1 cellular context compared by ENCODE assay signal in the genomic region with DNA sequence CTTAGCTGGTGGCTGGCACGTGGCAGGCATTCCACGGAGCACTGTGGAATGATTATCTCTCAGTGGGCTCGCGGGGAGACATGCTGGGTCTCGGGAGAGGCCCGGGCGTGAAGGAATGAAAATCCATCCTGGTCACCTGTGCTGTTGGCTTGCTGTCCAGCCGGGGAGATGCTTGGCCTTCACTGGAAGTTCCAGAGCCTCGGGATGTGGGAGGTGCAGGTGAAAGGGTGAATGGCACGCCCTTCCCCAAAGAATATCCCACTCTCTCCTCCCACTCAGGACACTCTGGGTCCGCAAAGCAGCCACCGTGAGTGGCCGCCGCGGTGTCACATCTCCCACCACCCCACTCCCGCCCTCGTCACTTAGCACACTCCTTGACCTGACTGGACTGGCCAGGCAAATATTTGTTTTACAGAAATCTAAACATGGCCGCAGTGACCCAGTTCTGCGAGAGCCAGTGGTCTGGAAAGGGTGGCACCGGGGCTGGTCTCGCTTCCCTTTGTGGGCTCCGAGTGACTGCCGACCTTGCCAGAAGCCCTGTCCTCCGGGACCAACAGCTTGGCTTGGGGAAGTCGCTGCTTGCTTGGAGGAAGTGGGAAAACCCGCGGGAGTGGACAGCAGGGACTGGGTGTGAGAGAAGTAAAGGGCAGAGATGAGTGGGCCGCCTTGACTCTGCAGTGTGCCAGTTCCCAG.
A peak's percentile ranks its signal among the peaks of the same experiment; 100 is the strongest.
TF ChIP-seq lines count a peak whose summit lies in the region.

No MANE protein-coding gene starts in this region.

TF ChIP-seq in HepG2, 621 proteins besides CTCF, POLR2A, EP300 and RAD21 (continued from another document and continues in another):
- TF ChIP-seq, protein P1, sequence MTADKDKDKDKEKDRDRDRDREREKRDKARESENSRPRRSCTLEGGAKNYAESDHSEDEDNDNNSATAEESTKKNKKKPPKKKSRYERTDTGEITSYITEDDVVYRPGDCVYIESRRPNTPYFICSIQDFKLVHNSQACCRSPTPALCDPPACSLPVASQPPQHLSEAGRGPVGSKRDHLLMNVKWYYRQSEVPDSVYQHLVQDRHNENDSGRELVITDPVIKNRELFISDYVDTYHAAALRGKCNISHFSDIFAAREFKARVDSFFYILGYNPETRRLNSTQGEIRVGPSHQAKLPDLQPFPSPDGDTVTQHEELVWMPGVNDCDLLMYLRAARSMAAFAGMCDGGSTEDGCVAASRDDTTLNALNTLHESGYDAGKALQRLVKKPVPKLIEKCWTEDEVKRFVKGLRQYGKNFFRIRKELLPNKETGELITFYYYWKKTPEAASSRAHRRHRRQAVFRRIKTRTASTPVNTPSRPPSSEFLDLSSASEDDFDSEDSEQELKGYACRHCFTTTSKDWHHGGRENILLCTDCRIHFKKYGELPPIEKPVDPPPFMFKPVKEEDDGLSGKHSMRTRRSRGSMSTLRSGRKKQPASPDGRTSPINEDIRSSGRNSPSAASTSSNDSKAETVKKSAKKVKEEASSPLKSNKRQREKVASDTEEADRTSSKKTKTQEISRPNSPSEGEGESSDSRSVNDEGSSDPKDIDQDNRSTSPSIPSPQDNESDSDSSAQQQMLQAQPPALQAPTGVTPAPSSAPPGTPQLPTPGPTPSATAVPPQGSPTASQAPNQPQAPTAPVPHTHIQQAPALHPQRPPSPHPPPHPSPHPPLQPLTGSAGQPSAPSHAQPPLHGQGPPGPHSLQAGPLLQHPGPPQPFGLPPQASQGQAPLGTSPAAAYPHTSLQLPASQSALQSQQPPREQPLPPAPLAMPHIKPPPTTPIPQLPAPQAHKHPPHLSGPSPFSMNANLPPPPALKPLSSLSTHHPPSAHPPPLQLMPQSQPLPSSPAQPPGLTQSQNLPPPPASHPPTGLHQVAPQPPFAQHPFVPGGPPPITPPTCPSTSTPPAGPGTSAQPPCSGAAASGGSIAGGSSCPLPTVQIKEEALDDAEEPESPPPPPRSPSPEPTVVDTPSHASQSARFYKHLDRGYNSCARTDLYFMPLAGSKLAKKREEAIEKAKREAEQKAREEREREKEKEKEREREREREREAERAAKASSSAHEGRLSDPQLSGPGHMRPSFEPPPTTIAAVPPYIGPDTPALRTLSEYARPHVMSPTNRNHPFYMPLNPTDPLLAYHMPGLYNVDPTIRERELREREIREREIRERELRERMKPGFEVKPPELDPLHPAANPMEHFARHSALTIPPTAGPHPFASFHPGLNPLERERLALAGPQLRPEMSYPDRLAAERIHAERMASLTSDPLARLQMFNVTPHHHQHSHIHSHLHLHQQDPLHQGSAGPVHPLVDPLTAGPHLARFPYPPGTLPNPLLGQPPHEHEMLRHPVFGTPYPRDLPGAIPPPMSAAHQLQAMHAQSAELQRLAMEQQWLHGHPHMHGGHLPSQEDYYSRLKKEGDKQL (CRISPR knock-in tag; IDR thresholded peaks at IDR 0.05; ENCODE audit: low read depth): peak; percentile 76; the same call in 1 of the 2 replicates
- TF ChIP-seq ZNF841 (CRISPR knock-in tag; IDR thresholded peaks at IDR 0.05; ENCODE audit: borderline replicate concordance) (no peak), ZFP41 (CRISPR knock-in tag; IDR thresholded peaks at IDR 0.05; ENCODE audit: borderline replicate concordance) (no peak), ARID2 (CRISPR knock-in tag; IDR thresholded peaks at IDR 0.05; ENCODE audit: borderline replicate concordance) (no peak), DR1 (CRISPR knock-in tag; IDR thresholded peaks at IDR 0.05) (no peak), KLF15 (CRISPR knock-in tag; IDR thresholded peaks at IDR 0.05; ENCODE audit: borderline replicate concordance) (no peak), TCF7L2 (IDR thresholded peaks at IDR 0.05; ENCODE audit: low read depth, low read length) (no peak), ZMYM4 (CRISPR knock-in tag; IDR thresholded peaks at IDR 0.05) (peak; percentile 45; the same call in 1 of the 2 replicates), SMARCC2 (IDR thresholded peaks at IDR 0.05) (no peak), RAD51 (IDR thresholded peaks at IDR 0.05; ENCODE audit: borderline replicate concordance) (no peak), XBP1 (CRISPR knock-in tag; IDR thresholded peaks at IDR 0.05) (no peak), ZSCAN12 (CRISPR knock-in tag; IDR thresholded peaks at IDR 0.05) (no peak), RXRB (CRISPR knock-in tag; IDR thresholded peaks at IDR 0.05; ENCODE audit: borderline replicate concordance) (peak; percentile 96), TP53 (CRISPR knock-in tag; conservative IDR thresholded peaks at IDR 0.05) (no peak), SMC3 (IDR thresholded peaks at IDR 0.05; ENCODE audit: low read length) (no peak), ARNT (IDR thresholded peaks at IDR 0.05) (no peak), ZNF224 (CRISPR knock-in tag; IDR thresholded peaks at IDR 0.05) (no peak), ZNF619 (CRISPR knock-in tag; IDR thresholded peaks at IDR 0.05) (peak; percentile 81; the same call in 1 of the 2 replicates), ZNF569 (CRISPR knock-in tag; IDR thresholded peaks at IDR 0.05; ENCODE audit: borderline replicate concordance) (no peak), ZNF441 (CRISPR knock-in tag; IDR thresholded peaks at IDR 0.05; ENCODE audit: borderline replicate concordance) (no peak), HNRNPUL1 (IDR thresholded peaks at IDR 0.05; ENCODE audit: low read depth, low read length) (no peak), PHF20 (CRISPR knock-in tag; IDR thresholded peaks at IDR 0.05) (no peak), ZNF629 (CRISPR knock-in tag; conservative IDR thresholded peaks at IDR 0.05) (no peak), ZFX (CRISPR knock-in tag; IDR thresholded peaks at IDR 0.05; ENCODE audit: low read depth) (no peak; the same call in 1 of the 2 replicates), U2AF1 (optimal IDR thresholded peaks at IDR 0.05; ENCODE audit: low read depth, low read length) (no peak), ZNF431 (CRISPR knock-in tag; IDR thresholded peaks at IDR 0.05; ENCODE audit: borderline replicate concordance, low read depth) (peak; percentile 68; the same call in 1 of the 2 replicates), IKZF4 (CRISPR knock-in tag; IDR thresholded peaks at IDR 0.05; ENCODE audit: borderline replicate concordance, low read depth, not compliant biosample characterization) (no peak), ZNF225 (CRISPR knock-in tag; IDR thresholded peaks at IDR 0.05) (no peak), YY1 (IDR thresholded peaks at IDR 0.05; ENCODE audit: insufficient read depth, insufficient replicate concordance, low read depth, low read length) (peak; percentile 89), ZBTB38 (CRISPR knock-in tag; IDR thresholded peaks at IDR 0.05) (0 out of 2 replicates have a peak, but pooled peaks have one; percentile 57), KDM1A (CRISPR knock-in tag; IDR thresholded peaks at IDR 0.05) (no peak), ZNF350 (CRISPR knock-in tag; IDR thresholded peaks at IDR 0.05; ENCODE audit: borderline replicate concordance, low read depth) (peak; percentile 86), CAMTA2 (CRISPR knock-in tag; IDR thresholded peaks at IDR 0.05; ENCODE audit: borderline replicate concordance) (no peak), RFXANK (CRISPR knock-in tag; IDR thresholded peaks at IDR 0.05) (no peak)
- TF ChIP-seq, protein P2, sequence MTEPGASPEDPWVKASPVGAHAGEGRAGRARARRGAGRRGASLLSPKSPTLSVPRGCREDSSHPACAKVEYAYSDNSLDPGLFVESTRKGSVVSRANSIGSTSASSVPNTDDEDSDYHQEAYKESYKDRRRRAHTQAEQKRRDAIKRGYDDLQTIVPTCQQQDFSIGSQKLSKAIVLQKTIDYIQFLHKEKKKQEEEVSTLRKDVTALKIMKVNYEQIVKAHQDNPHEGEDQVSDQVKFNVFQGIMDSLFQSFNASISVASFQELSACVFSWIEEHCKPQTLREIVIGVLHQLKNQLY (CRISPR knock-in tag; IDR thresholded peaks at IDR 0.05): peak; percentile 27; the same call in 1 of the 2 replicates
- TF ChIP-seq, protein P3, sequence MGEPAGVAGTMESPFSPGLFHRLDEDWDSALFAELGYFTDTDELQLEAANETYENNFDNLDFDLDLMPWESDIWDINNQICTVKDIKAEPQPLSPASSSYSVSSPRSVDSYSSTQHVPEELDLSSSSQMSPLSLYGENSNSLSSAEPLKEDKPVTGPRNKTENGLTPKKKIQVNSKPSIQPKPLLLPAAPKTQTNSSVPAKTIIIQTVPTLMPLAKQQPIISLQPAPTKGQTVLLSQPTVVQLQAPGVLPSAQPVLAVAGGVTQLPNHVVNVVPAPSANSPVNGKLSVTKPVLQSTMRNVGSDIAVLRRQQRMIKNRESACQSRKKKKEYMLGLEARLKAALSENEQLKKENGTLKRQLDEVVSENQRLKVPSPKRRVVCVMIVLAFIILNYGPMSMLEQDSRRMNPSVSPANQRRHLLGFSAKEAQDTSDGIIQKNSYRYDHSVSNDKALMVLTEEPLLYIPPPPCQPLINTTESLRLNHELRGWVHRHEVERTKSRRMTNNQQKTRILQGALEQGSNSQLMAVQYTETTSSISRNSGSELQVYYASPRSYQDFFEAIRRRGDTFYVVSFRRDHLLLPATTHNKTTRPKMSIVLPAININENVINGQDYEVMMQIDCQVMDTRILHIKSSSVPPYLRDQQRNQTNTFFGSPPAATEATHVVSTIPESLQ (CRISPR knock-in tag; conservative IDR thresholded peaks at IDR 0.05): no peak
- TF ChIP-seq, protein P4, sequence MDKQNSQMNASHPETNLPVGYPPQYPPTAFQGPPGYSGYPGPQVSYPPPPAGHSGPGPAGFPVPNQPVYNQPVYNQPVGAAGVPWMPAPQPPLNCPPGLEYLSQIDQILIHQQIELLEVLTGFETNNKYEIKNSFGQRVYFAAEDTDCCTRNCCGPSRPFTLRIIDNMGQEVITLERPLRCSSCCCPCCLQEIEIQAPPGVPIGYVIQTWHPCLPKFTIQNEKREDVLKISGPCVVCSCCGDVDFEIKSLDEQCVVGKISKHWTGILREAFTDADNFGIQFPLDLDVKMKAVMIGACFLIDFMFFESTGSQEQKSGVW (CRISPR knock-in tag; IDR thresholded peaks at IDR 0.05; ENCODE audit: borderline replicate concordance): no peak
- TF ChIP-seq, protein P5, sequence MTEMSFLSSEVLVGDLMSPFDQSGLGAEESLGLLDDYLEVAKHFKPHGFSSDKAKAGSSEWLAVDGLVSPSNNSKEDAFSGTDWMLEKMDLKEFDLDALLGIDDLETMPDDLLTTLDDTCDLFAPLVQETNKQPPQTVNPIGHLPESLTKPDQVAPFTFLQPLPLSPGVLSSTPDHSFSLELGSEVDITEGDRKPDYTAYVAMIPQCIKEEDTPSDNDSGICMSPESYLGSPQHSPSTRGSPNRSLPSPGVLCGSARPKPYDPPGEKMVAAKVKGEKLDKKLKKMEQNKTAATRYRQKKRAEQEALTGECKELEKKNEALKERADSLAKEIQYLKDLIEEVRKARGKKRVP (CRISPR knock-in tag; IDR thresholded peaks at IDR 0.05): no peak
- TF ChIP-seq, protein P6, sequence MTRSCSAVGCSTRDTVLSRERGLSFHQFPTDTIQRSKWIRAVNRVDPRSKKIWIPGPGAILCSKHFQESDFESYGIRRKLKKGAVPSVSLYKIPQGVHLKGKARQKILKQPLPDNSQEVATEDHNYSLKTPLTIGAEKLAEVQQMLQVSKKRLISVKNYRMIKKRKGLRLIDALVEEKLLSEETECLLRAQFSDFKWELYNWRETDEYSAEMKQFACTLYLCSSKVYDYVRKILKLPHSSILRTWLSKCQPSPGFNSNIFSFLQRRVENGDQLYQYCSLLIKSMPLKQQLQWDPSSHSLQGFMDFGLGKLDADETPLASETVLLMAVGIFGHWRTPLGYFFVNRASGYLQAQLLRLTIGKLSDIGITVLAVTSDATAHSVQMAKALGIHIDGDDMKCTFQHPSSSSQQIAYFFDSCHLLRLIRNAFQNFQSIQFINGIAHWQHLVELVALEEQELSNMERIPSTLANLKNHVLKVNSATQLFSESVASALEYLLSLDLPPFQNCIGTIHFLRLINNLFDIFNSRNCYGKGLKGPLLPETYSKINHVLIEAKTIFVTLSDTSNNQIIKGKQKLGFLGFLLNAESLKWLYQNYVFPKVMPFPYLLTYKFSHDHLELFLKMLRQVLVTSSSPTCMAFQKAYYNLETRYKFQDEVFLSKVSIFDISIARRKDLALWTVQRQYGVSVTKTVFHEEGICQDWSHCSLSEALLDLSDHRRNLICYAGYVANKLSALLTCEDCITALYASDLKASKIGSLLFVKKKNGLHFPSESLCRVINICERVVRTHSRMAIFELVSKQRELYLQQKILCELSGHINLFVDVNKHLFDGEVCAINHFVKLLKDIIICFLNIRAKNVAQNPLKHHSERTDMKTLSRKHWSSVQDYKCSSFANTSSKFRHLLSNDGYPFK (CRISPR knock-in tag; IDR thresholded peaks at IDR 0.05; ENCODE audit: borderline replicate concordance): peak; percentile 67; the same call in 1 of the 2 replicates
- TF ChIP-seq, protein P7, sequence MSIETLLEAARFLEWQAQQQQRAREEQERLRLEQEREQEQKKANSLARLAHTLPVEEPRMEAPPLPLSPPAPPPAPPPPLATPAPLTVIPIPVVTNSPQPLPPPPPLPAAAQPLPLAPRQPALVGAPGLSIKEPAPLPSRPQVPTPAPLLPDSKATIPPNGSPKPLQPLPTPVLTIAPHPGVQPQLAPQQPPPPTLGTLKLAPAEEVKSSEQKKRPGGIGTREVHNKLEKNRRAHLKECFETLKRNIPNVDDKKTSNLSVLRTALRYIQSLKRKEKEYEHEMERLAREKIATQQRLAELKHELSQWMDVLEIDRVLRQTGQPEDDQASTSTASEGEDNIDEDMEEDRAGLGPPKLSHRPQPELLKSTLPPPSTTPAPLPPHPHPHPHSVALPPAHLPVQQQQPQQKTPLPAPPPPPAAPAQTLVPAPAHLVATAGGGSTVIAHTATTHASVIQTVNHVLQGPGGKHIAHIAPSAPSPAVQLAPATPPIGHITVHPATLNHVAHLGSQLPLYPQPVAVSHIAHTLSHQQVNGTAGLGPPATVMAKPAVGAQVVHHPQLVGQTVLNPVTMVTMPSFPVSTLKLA (IDR thresholded peaks at IDR 0.05): no peak
- TF ChIP-seq, protein P8, sequence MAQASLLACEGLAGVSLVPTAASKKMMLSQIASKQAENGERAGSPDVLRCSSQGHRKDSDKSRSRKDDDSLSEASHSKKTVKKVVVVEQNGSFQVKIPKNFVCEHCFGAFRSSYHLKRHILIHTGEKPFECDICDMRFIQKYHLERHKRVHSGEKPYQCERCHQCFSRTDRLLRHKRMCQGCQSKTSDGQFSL (CRISPR knock-in tag; IDR thresholded peaks at IDR 0.05): no peak
- TF ChIP-seq, protein P9, sequence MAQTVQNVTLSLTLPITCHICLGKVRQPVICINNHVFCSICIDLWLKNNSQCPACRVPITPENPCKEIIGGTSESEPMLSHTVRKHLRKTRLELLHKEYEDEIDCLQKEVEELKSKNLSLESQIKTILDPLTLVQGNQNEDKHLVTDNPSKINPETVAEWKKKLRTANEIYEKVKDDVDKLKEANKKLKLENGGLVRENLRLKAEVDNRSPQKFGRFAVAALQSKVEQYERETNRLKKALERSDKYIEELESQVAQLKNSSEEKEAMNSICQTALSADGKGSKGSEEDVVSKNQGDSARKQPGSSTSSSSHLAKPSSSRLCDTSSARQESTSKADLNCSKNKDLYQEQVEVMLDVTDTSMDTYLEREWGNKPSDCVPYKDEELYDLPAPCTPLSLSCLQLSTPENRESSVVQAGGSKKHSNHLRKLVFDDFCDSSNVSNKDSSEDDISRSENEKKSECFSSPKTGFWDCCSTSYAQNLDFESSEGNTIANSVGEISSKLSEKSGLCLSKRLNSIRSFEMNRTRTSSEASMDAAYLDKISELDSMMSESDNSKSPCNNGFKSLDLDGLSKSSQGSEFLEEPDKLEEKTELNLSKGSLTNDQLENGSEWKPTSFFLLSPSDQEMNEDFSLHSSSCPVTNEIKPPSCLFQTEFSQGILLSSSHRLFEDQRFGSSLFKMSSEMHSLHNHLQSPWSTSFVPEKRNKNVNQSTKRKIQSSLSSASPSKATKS (CRISPR knock-in tag; IDR thresholded peaks at IDR 0.05): no peak
